In the genomic region with DNA sequence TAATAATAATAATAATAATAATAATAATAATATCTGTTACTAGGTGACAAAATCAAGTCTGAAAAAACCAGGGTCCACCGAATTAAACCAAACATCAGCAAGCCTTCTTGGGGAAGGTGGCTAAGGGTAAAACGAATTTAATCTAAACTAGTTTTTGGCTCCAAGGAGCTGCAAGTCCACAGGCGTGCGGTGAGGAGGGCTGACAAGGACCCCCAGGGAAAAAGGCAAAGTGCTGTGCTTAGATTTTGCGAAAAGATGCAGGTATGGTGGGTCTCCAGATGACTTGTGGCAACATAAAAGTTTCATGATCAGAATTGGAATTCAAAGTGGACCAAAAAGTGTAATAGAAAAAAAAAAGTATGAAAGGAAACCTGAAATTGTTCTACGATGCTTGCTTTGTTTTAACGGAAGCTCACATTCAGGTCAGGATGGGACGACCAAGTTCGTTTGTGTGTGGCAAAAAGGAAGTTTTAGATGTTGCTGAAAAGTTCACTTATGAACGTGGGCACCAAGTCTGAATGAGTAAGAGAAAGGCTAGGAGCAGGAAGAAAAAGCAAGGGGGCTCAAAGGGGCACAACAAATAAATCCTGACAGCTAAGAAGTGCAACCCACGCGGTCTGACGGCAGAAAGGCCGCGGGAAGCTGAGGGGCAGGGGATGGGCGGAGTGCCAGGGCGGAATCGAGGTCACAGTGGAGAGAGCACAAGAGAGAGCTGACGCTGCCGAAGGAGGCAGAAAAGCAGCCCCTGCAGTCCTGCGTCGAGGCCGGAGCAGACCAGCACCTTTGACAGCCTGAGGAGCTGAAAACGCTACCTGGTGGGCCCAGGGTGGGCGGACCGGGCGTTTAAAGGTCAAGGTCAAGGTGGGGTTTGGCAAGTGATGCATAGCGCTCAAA, we compare ENCODE assay signal across 1 cellular context.
TF ChIP-seq lines count a peak whose summit lies in the region.

No MANE protein-coding gene starts in this region.

TF ChIP-seq in endothelial cell of umbilical vein, 7 proteins besides CTCF, POLR2A, EP300 and RAD21 (continued from another document):
- TF ChIP-seq EZH2 (IDR thresholded peaks at IDR 0.05; ENCODE audit: borderline replicate concordance, low read depth, low read length, severe bottlenecking) (no peak), JUN (IDR thresholded peaks at IDR 0.05; ENCODE audit: borderline replicate concordance, insufficient read depth, insufficient read length, low read depth) (no peak), FOS (IDR thresholded peaks at IDR 0.05; ENCODE audit: borderline replicate concordance, insufficient read depth, low read length) (no peak), GATA2 (IDR thresholded peaks at IDR 0.05; ENCODE audit: insufficient read depth, insufficient read length, low read depth, low read length) (no peak)
- TF ChIP-seq, protein P1, sequence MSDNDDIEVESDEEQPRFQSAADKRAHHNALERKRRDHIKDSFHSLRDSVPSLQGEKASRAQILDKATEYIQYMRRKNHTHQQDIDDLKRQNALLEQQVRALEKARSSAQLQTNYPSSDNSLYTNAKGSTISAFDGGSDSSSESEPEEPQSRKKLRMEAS (IDR thresholded peaks at IDR 0.05; ENCODE audit: insufficient read depth, insufficient read length), result peak; percentile 57
